ENCODE assay signal across 9 cellular contexts in genomic region chr1:200802865-200803512, GRCh38.
A peak's percentile ranks its signal among the peaks of the same experiment; 100 is the strongest.
DNase-seq lines count a peak whose midpoint lies in the region; ATAC-seq and TF ChIP-seq lines count a peak whose summit lies in the region.
"Had no signal": no experiment of that assay in that cellular context is flagged by ENCODE, and none has a peak within 500 bp of the region (broad histone marks: within the 10 kb centered on the region; RNA-seq: fewer than 3 reads in every experiment).

No MANE protein-coding gene starts in this region.

- H3K4me3 ChIP-seq in choroid plexus epithelial cell (ENCODE audit: low read depth, low read length) = no peak overlapping the region
- H3K4me3 ChIP-seq: BLaER1 treated with 17β-estradiol and CSF1 and Interleukin-3, amounts not matched to agents 10 nM and 100 nM had no signal

- TF ChIP-seq CTCF in choroid plexus epithelial cell (conservative IDR thresholded peaks at IDR 0.05; ENCODE audit: low read depth, low read length) = peak; percentile 99

- DNase-seq in SIG-M5 treated with dmso at 0.1 percent for 504 hours (lab: John Stamatoyannopoulos, UW; ENCODE audit: unreplicated experiment) = peak; percentile 85
- DNase-seq in SIG-M5 (lab: John Stamatoyannopoulos, UW) = no peak
- DNase-seq in NCI-H446 treated with DMSO at 0.1 percent for 48 hours (lab: John Stamatoyannopoulos, UW) = peak; percentile 66
- peak; percentile 62 to 64 for DNase-seq in activated CD4-positive, alpha-beta T cell treated with anti-CD3 and anti-CD28 coated beads for 24 hours (ENCODE audit: low read depth in 2 of 2)
- DNase-seq in choroid plexus epithelial cell (ENCODE audit: low read depth) = peak; percentile 92
- peak; percentile 73 for DNase-seq in left lobe of liver (ENCODE audit: low spot score)
- DNase-seq in stimulated activated CD4-positive, alpha-beta T cell treated with anti-CD3 and anti-CD28 coated beads, Interleukin-4, amount 100 ng/mL, for 48 hours (ENCODE audit: low read depth in 2 of 2) = peak; percentile 55 to 70

- ATAC-seq in HG03342 (IDR thresholded peaks at IDR 0.05; ENCODE audit: unreplicated experiment) (peak; percentile 77), left lobe of liver (peak; percentile 100)
